Comparison of ENCODE assay signal across 1 cellular context in the genomic region with DNA sequence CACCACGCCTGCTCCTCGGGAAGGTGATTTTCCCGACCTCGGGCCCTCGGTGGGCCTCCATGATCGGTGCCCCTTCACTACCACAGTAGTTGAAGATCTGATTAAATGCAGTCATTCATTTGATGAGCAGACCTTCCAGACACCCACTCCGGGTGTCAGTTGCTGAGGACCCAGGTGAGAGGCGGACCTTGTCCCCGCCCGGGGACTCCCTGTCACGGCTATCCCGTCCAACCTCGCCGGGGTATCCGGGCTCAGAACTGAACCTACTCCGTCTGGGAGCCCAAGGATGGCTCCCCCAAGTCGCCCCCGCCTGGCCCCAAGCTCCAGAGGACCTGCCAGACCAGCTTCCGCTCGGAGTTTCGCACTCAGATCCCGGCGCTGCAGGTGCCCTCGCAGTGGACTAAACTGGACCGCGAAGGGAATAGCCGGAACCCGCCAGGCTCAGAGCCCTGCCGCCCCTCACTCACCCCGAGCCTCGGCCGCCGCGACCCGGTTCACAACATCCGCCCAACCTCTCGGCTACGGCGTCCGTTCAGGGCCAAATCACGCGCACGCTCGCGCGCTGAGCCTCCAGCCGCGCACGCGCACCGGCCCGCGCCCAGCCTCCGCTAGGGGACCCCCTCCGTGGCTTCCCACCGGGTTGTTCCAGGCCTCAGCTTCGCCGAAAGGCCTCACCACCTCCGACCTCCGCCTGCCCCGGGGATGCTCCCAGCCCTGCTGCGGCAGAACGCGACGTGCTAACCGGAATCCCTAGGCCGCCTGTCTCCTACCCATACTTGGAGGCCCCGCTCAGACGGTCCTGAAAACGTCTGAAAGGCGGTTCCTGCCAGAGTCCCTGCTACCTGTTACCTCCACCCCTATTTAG.
TF ChIP-seq lines count a peak whose summit lies in the region.

No MANE protein-coding gene starts in this region.

TF ChIP-seq in HEK293, 187 proteins besides CTCF, POLR2A, EP300 and RAD21 (continued from another document):
- 0 out of 2 replicates have a peak, but pooled peaks have one; percentile 14 for TF ChIP-seq TSHZ1 (tag by site-specific recombination; IDR thresholded peaks at IDR 0.05; ENCODE audit: borderline replicate concordance)
- no peak for TF ChIP-seq ZNF624 (tag by site-specific recombination; IDR thresholded peaks at IDR 0.05)
- 0 out of 2 replicates have a peak, but pooled peaks have one; percentile 7 for TF ChIP-seq ZNF518A (tag by site-specific recombination; conservative IDR thresholded peaks at IDR 0.05; ENCODE audit: low read depth)
- peak; percentile 67 for TF ChIP-seq KLF1 (tag by site-specific recombination; IDR thresholded peaks at IDR 0.05)
- peak; percentile 71; the same call in 1 of the 2 replicates for TF ChIP-seq ZBTB20 (tag by site-specific recombination; IDR thresholded peaks at IDR 0.05)
- TF ChIP-seq ZNF23 (tag by site-specific recombination; IDR thresholded peaks at IDR 0.05; ENCODE audit: borderline replicate concordance), result no peak
- TF ChIP-seq ZNF266 (tag by site-specific recombination; IDR thresholded peaks at IDR 0.05; ENCODE audit: low read depth), result no peak
- peak; percentile 98 for TF ChIP-seq GLIS2 (tag by site-specific recombination; IDR thresholded peaks at IDR 0.05)
- TF ChIP-seq ZNF670 (tag by site-specific recombination; IDR thresholded peaks at IDR 0.05; ENCODE audit: low read depth), result no peak
- TF ChIP-seq MEIS1 (CRISPR knock-in tag; IDR thresholded peaks at IDR 0.05; ENCODE audit: borderline replicate concordance), result no peak
- no peak for TF ChIP-seq ZNF169 (tag by site-specific recombination; IDR thresholded peaks at IDR 0.05)
- TF ChIP-seq, protein P1, sequence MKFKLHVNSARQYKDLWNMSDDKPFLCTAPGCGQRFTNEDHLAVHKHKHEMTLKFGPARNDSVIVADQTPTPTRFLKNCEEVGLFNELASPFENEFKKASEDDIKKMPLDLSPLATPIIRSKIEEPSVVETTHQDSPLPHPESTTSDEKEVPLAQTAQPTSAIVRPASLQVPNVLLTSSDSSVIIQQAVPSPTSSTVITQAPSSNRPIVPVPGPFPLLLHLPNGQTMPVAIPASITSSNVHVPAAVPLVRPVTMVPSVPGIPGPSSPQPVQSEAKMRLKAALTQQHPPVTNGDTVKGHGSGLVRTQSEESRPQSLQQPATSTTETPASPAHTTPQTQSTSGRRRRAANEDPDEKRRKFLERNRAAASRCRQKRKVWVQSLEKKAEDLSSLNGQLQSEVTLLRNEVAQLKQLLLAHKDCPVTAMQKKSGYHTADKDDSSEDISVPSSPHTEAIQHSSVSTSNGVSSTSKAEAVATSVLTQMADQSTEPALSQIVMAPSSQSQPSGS (tag by site-specific recombination; IDR thresholded peaks at IDR 0.05; ENCODE audit: low read depth), result no peak
- TF ChIP-seq ZBTB8A (tag by site-specific recombination; IDR thresholded peaks at IDR 0.05), result peak; percentile 59
- TF ChIP-seq SP2 (tag by site-specific recombination; IDR thresholded peaks at IDR 0.05), result peak; percentile 52
- no peak for TF ChIP-seq ZNF701 (tag by site-specific recombination; IDR thresholded peaks at IDR 0.05)
- TF ChIP-seq YY2 (tag by site-specific recombination; IDR thresholded peaks at IDR 0.05), result no peak
- TF ChIP-seq ZNF843 (tag by site-specific recombination; IDR thresholded peaks at IDR 0.05), result peak; percentile 62; the same call in 1 of the 2 replicates
- TF ChIP-seq ZNF211 (tag by site-specific recombination; IDR thresholded peaks at IDR 0.05; ENCODE audit: low read depth), result no peak
- TF ChIP-seq IKZF3 (tag by site-specific recombination; IDR thresholded peaks at IDR 0.05), result 0 out of 2 replicates have a peak, but pooled peaks have one; percentile 25
- no peak for TF ChIP-seq ZNF138 (tag by site-specific recombination; IDR thresholded peaks at IDR 0.05; ENCODE audit: borderline replicate concordance)
- no peak for TF ChIP-seq ZNF585B (tag by site-specific recombination; IDR thresholded peaks at IDR 0.05)
- TF ChIP-seq ZNF501 (tag by site-specific recombination; IDR thresholded peaks at IDR 0.05), result peak; percentile 95
- peak; percentile 77 for TF ChIP-seq ZIC2 (tag by site-specific recombination; IDR thresholded peaks at IDR 0.05)
- peak; percentile 100 for TF ChIP-seq ZBTB26 (tag by site-specific recombination; optimal IDR thresholded peaks at IDR 0.05)
- TF ChIP-seq ZNF366 (tag by site-specific recombination; conservative IDR thresholded peaks at IDR 0.05), result no peak
- no peak for TF ChIP-seq ZNF664 (tag by site-specific recombination; IDR thresholded peaks at IDR 0.05)
TF ChIP-seq in HEK293: peak in this region for 55.
